In genomic region chr10:49518982-49519578, GRCh38 we compare ENCODE assay signal across 8 cellular contexts. TPM values are rescaled to one million over a fixed set of nuclear protein-coding genes. Genes with fewer than 3 reads are reported as not detected.
DNase-seq lines count a peak whose midpoint lies in the region; TF ChIP-seq lines count a peak whose summit lies in the region.

No MANE protein-coding gene starts in this region.

- no peak overlapping the region for H2BK5ac ChIP-seq in H9 (ENCODE audit: insufficient read length, low read length)

- no peaks in the 10 kb centered on the region for H3K9me3 Mint-ChIP-seq in H9

- H2AFZ ChIP-seq in H9 (ENCODE audit: low read length), result no peak overlapping the region

- no peak overlapping the region for H2BK15ac ChIP-seq in H9 (ENCODE audit: low read depth, low read length)

- no peaks in the 10 kb centered on the region for H3K27me3 ChIP-seq in H9 (ENCODE audit: insufficient read depth, low read length)
- no peaks in the 10 kb centered on the region for H3K27me3 ChIP-seq in breast epithelium
- no peaks in the 10 kb centered on the region for H3K27me3 ChIP-seq in kidney epithelial cell (ENCODE audit: control insufficient read depth, insufficient read depth, low read length)
- H3K27me3 ChIP-seq in testis, result no peaks in the 10 kb centered on the region

- H3K27ac ChIP-seq in H9 (ENCODE audit: insufficient read length, low read depth, low read length) (no peak overlapping the region), breast epithelium (no peak overlapping the region), testis (no peak overlapping the region)

- H3K18ac ChIP-seq in H9 (ENCODE audit: insufficient read length, low read depth, low read length), result no peak overlapping the region

- peaks cover 2 to 8% (median 5%) of the 10 kb centered on the region in 3 experiments; a peak in 6 of 7 replicates for H3K36me3 Mint-ChIP-seq in H9 (ENCODE audit: insufficient read depth in 1 of 3, low read depth in 3 of 3)

- H2BK120ac ChIP-seq in H9 (ENCODE audit: low read depth, low read length, poor library complexity, severe bottlenecking), result no peak overlapping the region

- TF ChIP-seq POLR2A in breast epithelium (IDR thresholded peaks at IDR 0.05), result no peak
- TF ChIP-seq POLR2A in testis (IDR thresholded peaks at IDR 0.05), result no peak

- no peaks in the 10 kb centered on the region for H4K20me1 ChIP-seq in H9 (ENCODE audit: control insufficient read depth, insufficient read depth, insufficient read length)

- peak; percentile 75 for TF ChIP-seq CTCF in H9 (conservative IDR thresholded peaks at IDR 0.05)
- peak; percentile 28 to 64 (median 64) for TF ChIP-seq CTCF in breast epithelium (IDR thresholded peaks at IDR 0.05)
- peak; percentile 57 for TF ChIP-seq CTCF in kidney epithelial cell (IDR thresholded peaks at IDR 0.05; ENCODE audit: insufficient read depth, low read length, poor library complexity, severe bottlenecking)
- TF ChIP-seq CTCF in testis (IDR thresholded peaks at IDR 0.05), result peak; percentile 49 to 67 (median 66)

- H3K4me3 ChIP-seq in breast epithelium, result no peak overlapping the region
- H3K4me3 ChIP-seq in kidney epithelial cell (ENCODE audit: low read depth, low read length), result no peak overlapping the region
- H3K4me3 ChIP-seq in testis, result no peak overlapping the region

- H3K4me1 ChIP-seq in H9 (ENCODE audit: insufficient read depth, low read length) (no peaks in the 10 kb centered on the region), breast epithelium (no peaks in the 10 kb centered on the region), testis (no peaks in the 10 kb centered on the region)

- no peak overlapping the region for H2AK5ac ChIP-seq in H9 (ENCODE audit: insufficient read length, low read length)

- peaks cover 14 to 20% of the 10 kb centered on the region in 2 experiments for H3K4me1 Mint-ChIP-seq in H9

- H3K4me2 ChIP-seq in H9 (ENCODE audit: insufficient read depth, insufficient read length, low read length), result no peak overlapping the region

- no peak overlapping the region for H3K23ac ChIP-seq in H9 (ENCODE audit: insufficient read length, low read depth, low read length)

- WGBS in H9 (ENCODE audit: extremely low coverage, insufficient read length, low lambda C conversion rate), result no CpG with 5 or more reads among the region's 3 CpGs
- 69 to 80% methylated on average over 3 of the region's 3 CpGs for WGBS in testis, 2 donors

- H3K9ac ChIP-seq in H9 (ENCODE audit: extremely low read depth, insufficient read length, low read length), result no peak overlapping the region

- no peaks in the 10 kb centered on the region for H3K79me2 ChIP-seq in H9 (ENCODE audit: insufficient read depth, low read length)

- no peak overlapping the region for H2BK20ac ChIP-seq in H9 (ENCODE audit: low read depth, low read length, poor library complexity, severe bottlenecking)

- no peaks in the 10 kb centered on the region for H3K23me2 ChIP-seq in H9 (ENCODE audit: insufficient read length, low read depth, low read length, poor library complexity, severe bottlenecking)

- intact Hi-C loops in breast epithelium (cut with DNase I; ENCODE audit: low total_unique reads), result no loop called here
- intact Hi-C loops in testis (cut with DNase I; ENCODE audit: low total_unique reads), result no loop called here

- DNase-seq in NCI-H2107 treated with DMSO at 0.1 percent for 48 hours (lab: John Stamatoyannopoulos, UW; ENCODE audit: unreplicated experiment) (peak; percentile 2), NCI-H2107 (lab: John Stamatoyannopoulos, UW) (no peak), H9 (peak; percentile 38), NCI-H82 treated with DMSO at 0.1 percent for 48 hours (lab: John Stamatoyannopoulos, UW; ENCODE audit: unreplicated experiment) (peak; percentile 2), breast epithelium (ENCODE audit: low spot score in 2 of 2) (no peak), kidney epithelial cell (ENCODE audit: low read depth) (no peak), testis (peak; percentile 46), cortex of kidney (lab: John Stamatoyannopoulos, UW) (no peak)

- H3K9me3 ChIP-seq in H9 (ENCODE audit: control insufficient read depth, low read depth, low read length) (no peaks in the 10 kb centered on the region), breast epithelium (no peaks in the 10 kb centered on the region), testis (no peaks in the 10 kb centered on the region)

- H3K36me3 ChIP-seq in breast epithelium (peaks cover 6% of the 10 kb centered on the region), kidney epithelial cell (ENCODE audit: control insufficient read depth, insufficient read depth, low read length) (no peaks in the 10 kb centered on the region), testis (ENCODE audit: low read depth, missing control alignments) (no peaks in the 10 kb centered on the region)

- no peak overlapping the region for H4K8ac ChIP-seq in H9 (replicated peaks; ENCODE audit: insufficient read length, low read depth, low read length)

- no peak overlapping the region for H3T11ph ChIP-seq in H9 (ENCODE audit: low read length)

- H3K4me3 Mint-ChIP-seq in H9, result no peak overlapping the region

- no peak overlapping the region for H3K56ac ChIP-seq in H9 (ENCODE audit: insufficient read length, low read depth, low read length)

- H3K27ac Mint-ChIP-seq in H9, result no peak overlapping the region

- H2BK12ac ChIP-seq in H9 (ENCODE audit: insufficient read length, low read depth, low read length), result no peak overlapping the region

- H3K14ac ChIP-seq in H9 (ENCODE audit: insufficient read depth, low read length), result no peak overlapping the region

- H4K5ac ChIP-seq in H9 (ENCODE audit: insufficient read length, low read depth, low read length), result no peak overlapping the region

- H3K4ac ChIP-seq in H9 (ENCODE audit: low read depth, low read length), result no peak overlapping the region

- peaks cover 2% of the 10 kb centered on the region for H3K79me1 ChIP-seq in H9 (ENCODE audit: insufficient read depth, low read depth, low read length, poor library complexity, severe bottlenecking)

- no peaks in the 10 kb centered on the region for H3K27me3 Mint-ChIP-seq in H9 (ENCODE audit: low read depth)

- H4K91ac ChIP-seq in H9 (ENCODE audit: insufficient read length, low read depth, low read length), result no peak overlapping the region

RNA-seq across cellular contexts. Expression of gene ERCC6, which starts 19.8 kb away (rescaled TPM):
- total RNA-seq in H9 (2021), result 18.2 and 19.5 TPM in 2 replicates
- total RNA-seq in breast epithelium, result 10 to 100 TPM; 19.5 to 27.8 (median 21.6) TPM
- total RNA-seq in kidney epithelial cell, result 7.3 and 14.3 TPM in 2 replicates
- total RNA-seq in testis, result 10 to 100 TPM; 19.6 to 20.1 TPM
- polyA plus RNA-seq in testis (ENCODE audit: insufficient read depth, low read depth, low replicate concordance), result 19.4 TPM

Comparison
In these comparisons a context has a peak if more than half of its experiments do, and no peak if none do; other contexts are left out.
1. DNase-seq: peak in NCI-H2107 treated with DMSO at 0.1 percent for 48 hours (single experiment), H9 (single experiment), NCI-H82 treated with DMSO at 0.1 percent for 48 hours (single experiment) and testis (single experiment); none in NCI-H2107 (single experiment), breast epithelium (0 of 2), kidney epithelial cell (single experiment) and cortex of kidney (single experiment).
2. Peak in every context shown above with its lines, with median percentiles within 50 percentile points of each other: CTCF ChIP-seq.